Comparison of ENCODE assay signal across 1 cellular context in genomic region chr22:20472629-20473442, GRCh38.
A peak's percentile ranks its signal among the peaks of the same experiment; 100 is the strongest.
TF ChIP-seq lines count a peak whose summit lies in the region.

No MANE protein-coding gene starts in this region.

TF ChIP-seq in K562, 482 proteins besides CTCF, POLR2A, EP300 and RAD21 (continued from another document and continues in another):
- TF ChIP-seq RREB1 (CRISPR knock-in tag; IDR thresholded peaks at IDR 0.05) (0 out of 2 replicates have a peak, but pooled peaks have one; percentile 7), NR3C1 (CRISPR knock-in tag; IDR thresholded peaks at IDR 0.05) (no peak), ZNF23 (CRISPR knock-in tag; IDR thresholded peaks at IDR 0.05) (no peak), HNRNPUL1 (IDR thresholded peaks at IDR 0.05; ENCODE audit: low read length) (no peak), BHLHE40 (IDR thresholded peaks at IDR 0.05; ENCODE audit: low read length) (peak; percentile 66), MEF2D (tag; conservative IDR thresholded peaks at IDR 0.05; ENCODE audit: low read depth) (no peak), TCF15 (CRISPR knock-in tag; IDR thresholded peaks at IDR 0.05) (0 out of 2 replicates have a peak, but pooled peaks have one; percentile 38), ZNF57 (CRISPR knock-in tag; IDR thresholded peaks at IDR 0.05) (no peak), RFX7 (CRISPR knock-in tag; IDR thresholded peaks at IDR 0.05) (no peak), MXD1 (CRISPR knock-in tag; IDR thresholded peaks at IDR 0.05; ENCODE audit: borderline replicate concordance, poor library complexity, severe bottlenecking) (no peak), KDM4B (IDR thresholded peaks at IDR 0.05; ENCODE audit: borderline replicate concordance in 2 of 2, low read depth in 1 of 2) (no peak), MAZ (CRISPR knock-in tag; conservative IDR thresholded peaks at IDR 0.05 in 1 of 2, IDR thresholded peaks at IDR 0.05 in 1 of 2) (no peak), HMBOX1 (IDR thresholded peaks at IDR 0.05) (no peak), ZNF232 (CRISPR knock-in tag; IDR thresholded peaks at IDR 0.05) (no peak), ZBTB11 (CRISPR knock-in tag; IDR thresholded peaks at IDR 0.05) (0 out of 6 replicates have a peak, but pooled peaks of 1 of the 3 experiments have one; percentile 2), SRF (CRISPR knock-in tag; IDR thresholded peaks at IDR 0.05) (no peak), CGGBP1 (CRISPR knock-in tag; IDR thresholded peaks at IDR 0.05) (no peak), SREBF1 (IDR thresholded peaks at IDR 0.05; ENCODE audit: borderline replicate concordance, low read depth, low read length) (no peak), CBFA2T3 (IDR thresholded peaks at IDR 0.05) (peak; percentile 52), ATF4 (CRISPR knock-in tag; IDR thresholded peaks at IDR 0.05) (no peak), ATF3 (IDR thresholded peaks at IDR 0.05) (no peak), ATF3 (CRISPR knock-in tag; conservative IDR thresholded peaks at IDR 0.05) (0 out of 2 replicates have a peak, but pooled peaks have one; percentile 60), ZNF133 (CRISPR knock-in tag; IDR thresholded peaks at IDR 0.05) (0 out of 2 replicates have a peak, but pooled peaks have one; percentile 28), CEBPG (CRISPR knock-in tag; IDR thresholded peaks at IDR 0.05) (0 out of 2 replicates have a peak, but pooled peaks have one; percentile 10), CEBPG (tag; conservative IDR thresholded peaks at IDR 0.05 in 1 of 2, IDR thresholded peaks at IDR 0.05 in 1 of 2) (no peak), KDM1A (IDR thresholded peaks at IDR 0.05) (peak; percentile 97 to 98), ZNF75A (CRISPR knock-in tag; IDR thresholded peaks at IDR 0.05) (no peak), ZNF518B (CRISPR knock-in tag; IDR thresholded peaks at IDR 0.05) (no peak), ID3 (CRISPR knock-in tag; IDR thresholded peaks at IDR 0.05) (no peak), ID3 (tag; IDR thresholded peaks at IDR 0.05) (0 out of 2 replicates have a peak, but pooled peaks have one; percentile 54), ZNF512 (tag; IDR thresholded peaks at IDR 0.05) (no peak), ZNF408 (CRISPR knock-in tag; IDR thresholded peaks at IDR 0.05; ENCODE audit: low read depth) (peak; percentile 12; the same call in 1 of the 2 replicates), ZNF263 (CRISPR knock-in tag; IDR thresholded peaks at IDR 0.05; ENCODE audit: borderline replicate concordance) (peak; percentile 78; the same call in 1 of the 2 replicates), THRAP3 (IDR thresholded peaks at IDR 0.05; ENCODE audit: borderline replicate concordance) (no peak), SIRT6 (IDR thresholded peaks at IDR 0.05; ENCODE audit: low read depth, low read length) (no peak), CTCFL (IDR thresholded peaks at IDR 0.05; ENCODE audit: borderline replicate concordance, insufficient read depth, low read depth, low read length, poor library complexity, severe bottlenecking) (peak; percentile 82), NFE2L1 (tag; IDR thresholded peaks at IDR 0.05; ENCODE audit: borderline replicate concordance, low read depth) (no peak), RHOXF2B (CRISPR knock-in tag; conservative IDR thresholded peaks at IDR 0.05) (no peak), YBX1 (IDR thresholded peaks at IDR 0.05) (no peak)
